ENCODE assay signal across 8 cellular contexts in the genomic region with DNA sequence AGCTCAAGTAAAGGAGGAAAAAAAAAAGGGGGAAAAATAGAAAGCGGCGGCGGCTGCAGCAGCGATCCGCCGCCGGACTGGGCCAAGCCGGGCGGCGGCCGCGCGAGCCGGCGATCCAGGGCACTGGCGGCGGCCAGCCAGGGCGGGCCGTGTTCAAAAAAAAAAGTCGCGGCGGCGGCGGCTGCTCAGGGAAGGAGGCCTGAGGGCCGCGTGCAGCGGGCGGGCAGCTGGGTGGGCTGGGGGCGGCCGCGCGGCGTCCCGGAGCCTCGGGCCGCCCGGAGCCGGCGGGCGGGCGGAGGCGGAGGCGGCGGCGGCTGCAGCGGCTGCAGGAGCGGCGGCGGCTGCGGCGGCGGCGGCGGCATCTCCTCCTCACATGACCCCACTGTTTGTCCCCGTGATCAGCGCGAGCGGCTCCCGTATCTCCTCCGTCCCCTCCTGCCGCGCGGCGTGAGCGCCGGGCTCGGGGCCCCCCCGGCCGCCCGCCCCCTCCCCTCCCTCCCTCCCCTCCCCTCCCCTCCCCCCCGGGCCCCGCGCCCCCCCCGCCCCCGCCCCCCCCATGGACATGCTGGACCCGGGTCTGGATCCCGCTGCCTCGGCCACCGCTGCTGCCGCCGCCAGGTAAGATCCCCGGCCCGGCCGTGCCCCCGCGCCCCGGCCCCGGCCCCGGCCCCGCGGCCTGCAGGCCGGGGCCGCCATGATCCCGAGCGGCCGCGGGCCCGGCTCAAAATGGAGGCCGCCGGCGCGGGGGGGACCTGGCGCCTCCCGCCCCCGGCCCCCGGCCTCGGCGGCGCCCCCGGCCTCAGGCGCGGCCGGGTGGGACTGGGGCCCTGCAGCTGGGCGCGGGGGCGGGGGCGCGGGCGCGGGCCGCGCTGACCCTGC. TPM values are rescaled to one million over a fixed set of nuclear protein-coding genes. Genes with fewer than 3 reads are reported as not detected.
DNase-seq lines count a peak whose midpoint lies in the region; ATAC-seq and TF ChIP-seq lines count a peak whose summit lies in the region.

A gene with protein sequence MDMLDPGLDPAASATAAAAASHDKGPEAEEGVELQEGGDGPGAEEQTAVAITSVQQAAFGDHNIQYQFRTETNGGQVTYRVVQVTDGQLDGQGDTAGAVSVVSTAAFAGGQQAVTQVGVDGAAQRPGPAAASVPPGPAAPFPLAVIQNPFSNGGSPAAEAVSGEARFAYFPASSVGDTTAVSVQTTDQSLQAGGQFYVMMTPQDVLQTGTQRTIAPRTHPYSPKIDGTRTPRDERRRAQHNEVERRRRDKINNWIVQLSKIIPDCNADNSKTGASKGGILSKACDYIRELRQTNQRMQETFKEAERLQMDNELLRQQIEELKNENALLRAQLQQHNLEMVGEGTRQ (plus strand): TSS at position 417 of the 879 bp plus-strand sequence. CDS start 140 bp downstream, at position 557.

- H3K9ac ChIP-seq in BLaER1: peak within 1 kb of the TSS; percentile 99
- peak within 1 kb of the TSS; percentile 67 for H3K9ac ChIP-seq in muscle layer of colon (ENCODE audit: low read length)

- H3K4me2 ChIP-seq in BLaER1 (peak within 1 kb of the TSS; percentile 98), OCI-LY7 (ENCODE audit: low read length) (peak within 1 kb of the TSS; percentile 91)

- TF ChIP-seq POLR2A in esophagus squamous epithelium (IDR thresholded peaks at IDR 0.05): no peak

- POLR2A ChIA-PET in OCI-LY7 (lab: Charles Lee): interaction anchor here (0.6 kb wide), 2 partner anchors 57 to 58 kb away, joined by 3 read pairs; no protein-coding TSS in a partner anchor

- H3K27me3 ChIP-seq in BLaER1: no peaks in the 10 kb centered on the region
- H3K27me3 ChIP-seq in esophagus squamous epithelium: no peaks in the 10 kb centered on the region
- H3K27me3 ChIP-seq in muscle layer of colon (ENCODE audit: control insufficient read depth in 1 of 2, insufficient read depth in 2 of 2, low read length in 2 of 2): no peaks in the 10 kb centered on the region

- H3K4me3 ChIP-seq in BLaER1: peak within 1 kb of the TSS; percentile 95
- peak within 1 kb of the TSS; percentile 98 for H3K4me3 ChIP-seq in OCI-LY7 (ENCODE audit: low read depth, low read length, poor library complexity, severe bottlenecking)
- H3K4me3 ChIP-seq in esophagus squamous epithelium: peak within 1 kb of the TSS; percentile 63 to 95 (median 75)
- H3K4me3 ChIP-seq in muscle layer of colon (ENCODE audit: low read depth in 1 of 2, low read length in 2 of 2): peak within 1 kb of the TSS; percentile 73 to 76

- intact Hi-C loops in OCI-LY7 (cut with micrococcal nuclease; ENCODE audit: unreplicated experiment): loop anchor here (1.0 to 5.0 kb wide), 5 partner anchors 28 to 200 kb away; a partner anchor contains a TSS
- intact Hi-C loops in activated T-helper 1 cell treated with anti-CD3 and anti-CD28 coated beads, Interleukin-12 subunit alpha, Interleukin-12 subunit beta, Interleukin-2, Interleukin-4 antibody, amounts not matched to agents 30 ng/mL and 10 ng/mL and 1 ng/mL, durations not matched to agents 14 hours and 24 hours and 36 hours (cut with micrococcal nuclease): loop anchor here (1.0 to 10.0 kb wide), 9 partner anchors 20 to 360 kb away; a partner anchor contains a TSS
- intact Hi-C loops in esophagus squamous epithelium (cut with DNase I): no loop called here

- H3K9me3 ChIP-seq in BLaER1 (no peaks in the 10 kb centered on the region), OCI-LY7 (ENCODE audit: low read length) (no peaks in the 10 kb centered on the region), esophagus squamous epithelium (no peaks in the 10 kb centered on the region), muscle layer of colon (ENCODE audit: low read length) (no peaks in the 10 kb centered on the region)

- BruUV-seq in OCI-LY7 (replicated peaks; lab: Mats Ljungman, UMichigan): no TSS peak

- H3K4me3 Mint-ChIP-seq in activated T-helper 1 cell treated with anti-CD3 and anti-CD28 coated beads, Interleukin-12 subunit alpha, Interleukin-12 subunit beta, Interleukin-2, Interleukin-4 antibody, amounts not matched to agents 30 ng/mL and 10 ng/mL and 1 ng/mL, durations not matched to agents 14 hours and 24 hours and 36 hours: peak within 1 kb of the TSS; percentile 93

- peaks cover 38% of the 10 kb centered on the region for H3K36me3 ChIP-seq in BLaER1
- H3K36me3 ChIP-seq in OCI-LY7 (ENCODE audit: insufficient read depth, low read length): peaks cover 74% of the 10 kb centered on the region
- H3K36me3 ChIP-seq in esophagus squamous epithelium: peaks cover under 1 to 63% (median 27%) of the 10 kb centered on the region in 3 donors
- peaks cover 33% of the 10 kb centered on the region for H3K36me3 ChIP-seq in muscle layer of colon (ENCODE audit: insufficient read depth, low read length)

- peaks cover 33% of the 10 kb centered on the region for H3K36me3 Mint-ChIP-seq in activated T-helper 1 cell treated with anti-CD3 and anti-CD28 coated beads, Interleukin-12 subunit alpha, Interleukin-12 subunit beta, Interleukin-2, Interleukin-4 antibody, amounts not matched to agents 30 ng/mL and 10 ng/mL and 1 ng/mL, durations not matched to agents 14 hours and 24 hours and 36 hours (ENCODE audit: low read depth)

- H4K20me1 ChIP-seq in BLaER1 (peaks cover 20% of the 10 kb centered on the region; the same call in 1 of the 2 replicates), OCI-LY7 (ENCODE audit: insufficient read depth, low read length) (no peaks in the 10 kb centered on the region)

- H3K9me2 ChIP-seq in OCI-LY7 (ENCODE audit: insufficient read depth, low read length): no peaks in the 10 kb centered on the region

- peak; percentile 16 for ATAC-seq in GM19328 (IDR thresholded peaks at IDR 0.05; ENCODE audit: unreplicated experiment)

- peaks cover 69% of the 10 kb centered on the region for H3K4me1 ChIP-seq in BLaER1
- H3K4me1 ChIP-seq in OCI-LY7 (ENCODE audit: insufficient read depth, low read length, poor library complexity, severe bottlenecking): peaks cover 49% of the 10 kb centered on the region
- H3K4me1 ChIP-seq in esophagus squamous epithelium: peaks cover 21 to 79% (median 32%) of the 10 kb centered on the region in 3 donors
- H3K4me1 ChIP-seq in muscle layer of colon (ENCODE audit: insufficient read depth, low read length): peaks cover 19% of the 10 kb centered on the region

- peaks cover 17% of the 10 kb centered on the region for H3K4me1 Mint-ChIP-seq in activated T-helper 1 cell treated with anti-CD3 and anti-CD28 coated beads, Interleukin-12 subunit alpha, Interleukin-12 subunit beta, Interleukin-2, Interleukin-4 antibody, amounts not matched to agents 30 ng/mL and 10 ng/mL and 1 ng/mL, durations not matched to agents 14 hours and 24 hours and 36 hours (ENCODE audit: low read depth)

- DNase-seq in HS-27A (ENCODE audit: low read depth) (peak; percentile 35), OCI-LY7 (ENCODE audit: low spot score) (peak; percentile 83), esophagus squamous epithelium (lab: John Stamatoyannopoulos, UW) (no peak)
- peak; percentile 54 for DNase-seq in activated T-helper 1 cell treated with anti-CD3 and anti-CD28 coated beads, Interleukin-12 subunit alpha, Interleukin-12 subunit beta, Interleukin-2, Interleukin-4 antibody, amounts not matched to agents 30 ng/mL and 10 ng/mL and 1 ng/mL, durations not matched to agents 14 hours and 24 hours and 36 hours (ENCODE audit: low spot score)

- TF ChIP-seq CTCF in OCI-LY7 (conservative IDR thresholded peaks at IDR 0.05; ENCODE audit: low read length): no peak
- no peak for TF ChIP-seq CTCF in esophagus squamous epithelium (IDR thresholded peaks at IDR 0.05)
- no peak for TF ChIP-seq CTCF in subcutaneous adipose tissue (IDR thresholded peaks at IDR 0.05; ENCODE audit: low read depth)

- peak within 1 kb of the TSS; percentile 96 for H3K27ac ChIP-seq in BLaER1
- peak within 1 kb of the TSS; percentile 81 for H3K27ac ChIP-seq in OCI-LY7 (ENCODE audit: low read depth, low read length, poor library complexity, severe bottlenecking)
- peak within 1 kb of the TSS; percentile 94 to 98 (median 96) for H3K27ac ChIP-seq in esophagus squamous epithelium
- peak within 1 kb of the TSS; percentile 99 for H3K27ac ChIP-seq in muscle layer of colon (ENCODE audit: low read depth, low read length)

- CTCF ChIA-PET in OCI-LY7 (lab: Charles Lee; ENCODE audit: unreplicated experiment): no interaction called here

- peak within 1 kb of the TSS; percentile 94 for H3K27ac Mint-ChIP-seq in activated T-helper 1 cell treated with anti-CD3 and anti-CD28 coated beads, Interleukin-12 subunit alpha, Interleukin-12 subunit beta, Interleukin-2, Interleukin-4 antibody, amounts not matched to agents 30 ng/mL and 10 ng/mL and 1 ng/mL, durations not matched to agents 14 hours and 24 hours and 36 hours

- H2AFZ ChIP-seq in OCI-LY7 (ENCODE audit: low read length): 0 out of 2 replicates have a peak within 1 kb of the TSS, but pooled peaks have one; percentile 25

- H3K27me3 Mint-ChIP-seq in activated T-helper 1 cell treated with anti-CD3 and anti-CD28 coated beads, Interleukin-12 subunit alpha, Interleukin-12 subunit beta, Interleukin-2, Interleukin-4 antibody, amounts not matched to agents 30 ng/mL and 10 ng/mL and 1 ng/mL, durations not matched to agents 14 hours and 24 hours and 36 hours (ENCODE audit: insufficient read depth): no peaks in the 10 kb centered on the region

- peaks cover 9% of the 10 kb centered on the region; the same call in 1 of the 2 replicates for H3K79me2 ChIP-seq in OCI-LY7 (ENCODE audit: insufficient read depth, low read depth, low read length)

- WGBS in esophagus squamous epithelium, 2 donors: 1% methylated on average over 28 to 46 of the region's 122 CpGs

- H3K9me3 Mint-ChIP-seq in activated T-helper 1 cell treated with anti-CD3 and anti-CD28 coated beads, Interleukin-12 subunit alpha, Interleukin-12 subunit beta, Interleukin-2, Interleukin-4 antibody, amounts not matched to agents 30 ng/mL and 10 ng/mL and 1 ng/mL, durations not matched to agents 14 hours and 24 hours and 36 hours: no peaks in the 10 kb centered on the region

RNA-seq across cellular contexts. Expression of the gene that starts here (rescaled TPM):
- total RNA-seq in OCI-LY7 (2014; rRNA removed; shearing (Covaris generic)): 100.0 and 105 TPM in 2 replicates
- total RNA-seq in OCI-LY7 (2022) (155 and 181 TPM in 2 replicates), esophagus squamous epithelium (10 to 100 TPM; 56.1 to 79.7 (median 59.0) TPM), subcutaneous adipose tissue (100 to 1,000 TPM in 2 of 4 donors, 10 to 100 TPM in 2; 42.4 to 121 (median 99.2) TPM)
- total RNA-seq in activated T-helper 1 cell treated with anti-CD3 and anti-CD28 coated beads, Interleukin-12 subunit alpha, Interleukin-12 subunit beta, Interleukin-2, Interleukin-4 antibody, amounts not matched to agents 30 ng/mL and 10 ng/mL and 1 ng/mL, durations not matched to agents 14 hours and 24 hours and 36 hours: 156 and 164 TPM in 2 replicates
